1 cellular context compared by ENCODE assay signal in the genomic region with DNA sequence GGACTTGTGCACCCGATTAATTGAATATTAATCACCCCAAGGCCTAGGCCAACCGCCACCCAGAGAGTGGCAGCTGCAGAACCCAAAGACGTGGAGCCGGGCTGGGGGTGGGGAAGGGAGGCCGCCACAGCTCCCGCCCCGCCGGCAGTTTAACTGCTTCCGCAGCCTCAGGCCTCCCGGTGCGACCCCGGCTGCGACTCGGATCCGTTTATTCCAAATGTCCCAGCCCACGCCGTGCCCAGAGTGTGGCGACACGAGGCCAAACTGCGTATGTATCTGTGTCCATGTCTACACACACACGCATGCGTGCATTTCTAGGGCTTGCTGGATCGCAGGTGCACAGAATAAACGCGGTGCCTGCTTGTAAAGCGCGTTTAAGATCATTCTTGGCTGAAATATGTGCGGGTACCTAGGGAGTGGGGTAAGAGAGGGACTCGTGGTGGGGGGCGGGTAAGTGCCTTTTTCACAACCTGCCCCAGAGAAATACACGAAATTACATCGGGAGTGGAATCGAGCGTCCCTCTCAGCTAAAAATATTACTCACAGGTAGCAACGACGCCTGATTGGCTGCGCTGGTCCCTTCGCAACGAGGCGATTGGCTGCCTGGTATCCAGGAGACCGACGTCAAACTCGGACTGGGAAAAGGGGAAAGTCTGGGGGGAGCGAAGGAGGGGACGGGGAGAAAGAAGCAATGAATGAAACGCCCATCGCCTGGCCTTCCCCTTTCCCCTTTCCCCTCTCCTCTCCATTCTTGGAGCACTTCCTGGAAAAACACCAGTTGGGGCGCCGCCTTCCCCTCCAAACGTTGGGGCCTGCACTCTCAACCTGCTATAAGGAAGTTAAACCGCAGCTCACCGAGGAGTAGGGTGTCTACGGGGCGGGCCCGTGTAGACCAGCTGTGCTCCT.
TF ChIP-seq lines count a peak whose summit lies in the region.

No MANE protein-coding gene starts in this region.

TF ChIP-seq in HepG2, 621 proteins besides CTCF, POLR2A, EP300 and RAD21 (continued from another document and continues in another):
- no peak for TF ChIP-seq CENPBD1 (CRISPR knock-in tag; IDR thresholded peaks at IDR 0.05; ENCODE audit: borderline replicate concordance, low read depth)
- TF ChIP-seq ZC3H4 (CRISPR knock-in tag; IDR thresholded peaks at IDR 0.05; ENCODE audit: borderline replicate concordance): peak; percentile 95; the same call in 1 of the 2 replicates
- TF ChIP-seq TBX3 (IDR thresholded peaks at IDR 0.05; ENCODE audit: borderline replicate concordance): 0 out of 2 replicates have a peak, but pooled peaks have one; percentile 8
- TF ChIP-seq GABPB1 (CRISPR knock-in tag; IDR thresholded peaks at IDR 0.05): peak; percentile 40
- no peak for TF ChIP-seq KDM1A (CRISPR knock-in tag; IDR thresholded peaks at IDR 0.05)
- peak; percentile 56 for TF ChIP-seq ASH2L (IDR thresholded peaks at IDR 0.05; ENCODE audit: insufficient read length, low read depth, low read length)
- peak; percentile 40; the same call in 1 of the 2 replicates for TF ChIP-seq ZNF431 (CRISPR knock-in tag; IDR thresholded peaks at IDR 0.05; ENCODE audit: borderline replicate concordance, low read depth)
- TF ChIP-seq, protein P1, sequence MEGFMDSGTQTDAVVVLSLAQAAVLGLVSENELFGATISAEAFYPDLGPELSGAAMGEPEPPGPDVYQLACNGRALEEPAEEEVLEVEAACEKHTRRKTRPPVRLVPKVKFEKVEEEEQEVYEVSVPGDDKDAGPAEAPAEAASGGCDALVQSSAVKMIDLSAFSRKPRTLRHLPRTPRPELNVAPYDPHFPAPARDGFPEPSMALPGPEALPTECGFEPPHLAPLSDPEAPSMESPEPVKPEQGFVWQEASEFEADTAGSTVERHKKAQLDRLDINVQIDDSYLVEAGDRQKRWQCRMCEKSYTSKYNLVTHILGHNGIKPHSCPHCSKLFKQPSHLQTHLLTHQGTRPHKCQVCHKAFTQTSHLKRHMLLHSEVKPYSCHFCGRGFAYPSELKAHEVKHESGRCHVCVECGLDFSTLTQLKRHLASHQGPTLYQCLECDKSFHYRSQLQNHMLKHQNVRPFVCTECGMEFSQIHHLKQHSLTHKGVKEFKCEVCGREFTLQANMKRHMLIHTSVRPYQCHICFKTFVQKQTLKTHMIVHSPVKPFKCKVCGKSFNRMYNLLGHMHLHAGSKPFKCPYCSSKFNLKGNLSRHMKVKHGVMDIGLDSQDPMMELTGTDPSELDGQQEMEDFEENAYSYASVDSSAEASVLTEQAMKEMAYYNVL (CRISPR knock-in tag; IDR thresholded peaks at IDR 0.05; ENCODE audit: borderline replicate concordance): peak; percentile 89
- TF ChIP-seq GLI4 (CRISPR knock-in tag; IDR thresholded peaks at IDR 0.05; ENCODE audit: borderline replicate concordance): 0 out of 2 replicates have a peak, but pooled peaks have one; percentile 76
- TF ChIP-seq, protein P2, sequence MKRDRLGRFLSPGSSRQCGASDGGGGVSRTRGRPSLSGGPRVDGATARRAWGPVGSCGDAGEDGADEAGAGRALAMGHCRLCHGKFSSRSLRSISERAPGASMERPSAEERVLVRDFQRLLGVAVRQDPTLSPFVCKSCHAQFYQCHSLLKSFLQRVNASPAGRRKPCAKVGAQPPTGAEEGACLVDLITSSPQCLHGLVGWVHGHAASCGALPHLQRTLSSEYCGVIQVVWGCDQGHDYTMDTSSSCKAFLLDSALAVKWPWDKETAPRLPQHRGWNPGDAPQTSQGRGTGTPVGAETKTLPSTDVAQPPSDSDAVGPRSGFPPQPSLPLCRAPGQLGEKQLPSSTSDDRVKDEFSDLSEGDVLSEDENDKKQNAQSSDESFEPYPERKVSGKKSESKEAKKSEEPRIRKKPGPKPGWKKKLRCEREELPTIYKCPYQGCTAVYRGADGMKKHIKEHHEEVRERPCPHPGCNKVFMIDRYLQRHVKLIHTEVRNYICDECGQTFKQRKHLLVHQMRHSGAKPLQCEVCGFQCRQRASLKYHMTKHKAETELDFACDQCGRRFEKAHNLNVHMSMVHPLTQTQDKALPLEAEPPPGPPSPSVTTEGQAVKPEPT (CRISPR knock-in tag; IDR thresholded peaks at IDR 0.05; ENCODE audit: low read depth): no peak
- no peak; the same call in 1 of the 2 replicates for TF ChIP-seq KDM3A (CRISPR knock-in tag; IDR thresholded peaks at IDR 0.05; ENCODE audit: low read depth)
- TF ChIP-seq ZNF20 (CRISPR knock-in tag; IDR thresholded peaks at IDR 0.05): peak; percentile 29; the same call in 1 of the 2 replicates
- no peak for TF ChIP-seq TCF7L2 (IDR thresholded peaks at IDR 0.05; ENCODE audit: low read depth, low read length)
- TF ChIP-seq TEAD3 (CRISPR knock-in tag; optimal IDR thresholded peaks at IDR 0.05; ENCODE audit: borderline replicate concordance): peak; percentile 71
- peak; percentile 66; the same call in 1 of the 2 replicates for TF ChIP-seq HOXA9 (CRISPR knock-in tag; IDR thresholded peaks at IDR 0.05; ENCODE audit: borderline replicate concordance)
- TF ChIP-seq NFKBIZ (CRISPR knock-in tag; IDR thresholded peaks at IDR 0.05): no peak; the same call in 1 of the 2 replicates
- no peak for TF ChIP-seq ZNF432 (CRISPR knock-in tag; IDR thresholded peaks at IDR 0.05; ENCODE audit: borderline replicate concordance)
- no peak for TF ChIP-seq ZKSCAN1 (IDR thresholded peaks at IDR 0.05; ENCODE audit: low read length)
- TF ChIP-seq U2AF2 (IDR thresholded peaks at IDR 0.05; ENCODE audit: low read depth, low read length): no peak
- TF ChIP-seq DNMT1 (CRISPR knock-in tag; IDR thresholded peaks at IDR 0.05): peak; percentile 67; the same call in 1 of the 2 replicates
- TF ChIP-seq, protein P3, sequence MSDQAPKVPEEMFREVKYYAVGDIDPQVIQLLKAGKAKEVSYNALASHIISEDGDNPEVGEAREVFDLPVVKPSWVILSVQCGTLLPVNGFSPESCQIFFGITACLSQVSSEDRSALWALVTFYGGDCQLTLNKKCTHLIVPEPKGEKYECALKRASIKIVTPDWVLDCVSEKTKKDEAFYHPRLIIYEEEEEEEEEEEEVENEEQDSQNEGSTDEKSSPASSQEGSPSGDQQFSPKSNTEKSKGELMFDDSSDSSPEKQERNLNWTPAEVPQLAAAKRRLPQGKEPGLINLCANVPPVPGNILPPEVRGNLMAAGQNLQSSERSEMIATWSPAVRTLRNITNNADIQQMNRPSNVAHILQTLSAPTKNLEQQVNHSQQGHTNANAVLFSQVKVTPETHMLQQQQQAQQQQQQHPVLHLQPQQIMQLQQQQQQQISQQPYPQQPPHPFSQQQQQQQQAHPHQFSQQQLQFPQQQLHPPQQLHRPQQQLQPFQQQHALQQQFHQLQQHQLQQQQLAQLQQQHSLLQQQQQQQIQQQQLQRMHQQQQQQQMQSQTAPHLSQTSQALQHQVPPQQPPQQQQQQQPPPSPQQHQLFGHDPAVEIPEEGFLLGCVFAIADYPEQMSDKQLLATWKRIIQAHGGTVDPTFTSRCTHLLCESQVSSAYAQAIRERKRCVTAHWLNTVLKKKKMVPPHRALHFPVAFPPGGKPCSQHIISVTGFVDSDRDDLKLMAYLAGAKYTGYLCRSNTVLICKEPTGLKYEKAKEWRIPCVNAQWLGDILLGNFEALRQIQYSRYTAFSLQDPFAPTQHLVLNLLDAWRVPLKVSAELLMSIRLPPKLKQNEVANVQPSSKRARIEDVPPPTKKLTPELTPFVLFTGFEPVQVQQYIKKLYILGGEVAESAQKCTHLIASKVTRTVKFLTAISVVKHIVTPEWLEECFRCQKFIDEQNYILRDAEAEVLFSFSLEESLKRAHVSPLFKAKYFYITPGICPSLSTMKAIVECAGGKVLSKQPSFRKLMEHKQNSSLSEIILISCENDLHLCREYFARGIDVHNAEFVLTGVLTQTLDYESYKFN (CRISPR knock-in tag; conservative IDR thresholded peaks at IDR 0.05): peak; percentile 79
- TF ChIP-seq RNF2 (conservative IDR thresholded peaks at IDR 0.05; ENCODE audit: low read depth): no peak; the same call in 1 of the 2 replicates
- no peak for TF ChIP-seq ZNF317 (CRISPR knock-in tag; IDR thresholded peaks at IDR 0.05)
- TF ChIP-seq, protein P4, sequence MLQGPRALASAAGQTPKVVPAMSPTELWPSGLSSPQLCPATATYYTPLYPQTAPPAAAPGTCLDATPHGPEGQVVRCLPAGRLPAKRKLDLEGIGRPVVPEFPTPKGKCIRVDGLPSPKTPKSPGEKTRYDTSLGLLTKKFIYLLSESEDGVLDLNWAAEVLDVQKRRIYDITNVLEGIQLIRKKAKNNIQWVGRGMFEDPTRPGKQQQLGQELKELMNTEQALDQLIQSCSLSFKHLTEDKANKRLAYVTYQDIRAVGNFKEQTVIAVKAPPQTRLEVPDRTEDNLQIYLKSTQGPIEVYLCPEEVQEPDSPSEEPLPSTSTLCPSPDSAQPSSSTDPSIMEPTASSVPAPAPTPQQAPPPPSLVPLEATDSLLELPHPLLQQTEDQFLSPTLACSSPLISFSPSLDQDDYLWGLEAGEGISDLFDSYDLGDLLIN (CRISPR knock-in tag; IDR thresholded peaks at IDR 0.05; ENCODE audit: borderline replicate concordance): no peak; the same call in 1 of the 2 replicates
- TF ChIP-seq, protein P5, sequence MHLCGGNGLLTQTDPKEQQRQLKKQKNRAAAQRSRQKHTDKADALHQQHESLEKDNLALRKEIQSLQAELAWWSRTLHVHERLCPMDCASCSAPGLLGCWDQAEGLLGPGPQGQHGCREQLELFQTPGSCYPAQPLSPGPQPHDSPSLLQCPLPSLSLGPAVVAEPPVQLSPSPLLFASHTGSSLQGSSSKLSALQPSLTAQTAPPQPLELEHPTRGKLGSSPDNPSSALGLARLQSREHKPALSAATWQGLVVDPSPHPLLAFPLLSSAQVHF (CRISPR knock-in tag; IDR thresholded peaks at IDR 0.05): 0 out of 2 replicates have a peak, but pooled peaks have one; percentile 47
- peak; percentile 15; the same call in 1 of the 2 replicates for TF ChIP-seq SOX5 (CRISPR knock-in tag; IDR thresholded peaks at IDR 0.05; ENCODE audit: borderline replicate concordance)
- TF ChIP-seq SNAPC2 (CRISPR knock-in tag; IDR thresholded peaks at IDR 0.05): no peak
- TF ChIP-seq USF2 (IDR thresholded peaks at IDR 0.05; ENCODE audit: low read depth, low read length): no peak
- TF ChIP-seq USF2 (CRISPR knock-in tag; IDR thresholded peaks at IDR 0.05; ENCODE audit: borderline replicate concordance): no peak; the same call in 1 of the 2 replicates
- no peak for TF ChIP-seq ZNF747 (CRISPR knock-in tag; IDR thresholded peaks at IDR 0.05; ENCODE audit: borderline replicate concordance)
- no peak for TF ChIP-seq NCOA1 (CRISPR knock-in tag; IDR thresholded peaks at IDR 0.05)
- TF ChIP-seq ZNF543 (CRISPR knock-in tag; IDR thresholded peaks at IDR 0.05): no peak
- no peak for TF ChIP-seq GZF1 (CRISPR knock-in tag; IDR thresholded peaks at IDR 0.05)
- no peak for TF ChIP-seq AKNA (CRISPR knock-in tag; IDR thresholded peaks at IDR 0.05; ENCODE audit: borderline replicate concordance)
- TF ChIP-seq KLF16 (CRISPR knock-in tag; IDR thresholded peaks at IDR 0.05): peak in 1 of 2 experiments; percentile 79; a peak in 1 of 4 replicates
- TF ChIP-seq MTA1 (CRISPR knock-in tag; IDR thresholded peaks at IDR 0.05; ENCODE audit: borderline replicate concordance): no peak; the same call in 1 of the 2 replicates
